1 cellular context compared by ENCODE assay signal in the genomic region with DNA sequence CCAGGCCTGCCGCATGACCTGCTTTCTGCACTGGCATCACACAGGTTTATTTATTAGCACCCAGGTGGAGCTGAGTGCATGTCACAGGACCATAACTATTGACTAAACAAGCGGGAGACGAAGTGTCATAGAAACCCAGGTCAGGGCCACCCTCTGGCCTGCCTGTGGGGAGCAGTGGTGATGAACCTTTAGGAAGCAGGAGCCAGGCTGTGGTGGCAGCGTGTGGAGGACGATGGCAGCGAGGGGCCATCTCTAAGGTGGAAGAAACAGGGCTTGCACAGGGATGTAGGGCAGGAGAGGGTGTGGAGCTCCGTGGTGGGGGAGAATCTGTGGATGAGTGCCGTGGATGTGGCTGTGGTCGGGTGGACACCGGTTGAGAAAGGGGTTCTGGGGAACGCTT.
TF ChIP-seq lines count a peak whose summit lies in the region.

No MANE protein-coding gene starts in this region.

TF ChIP-seq in SK-N-SH, 30 proteins besides CTCF, POLR2A, EP300 and RAD21 (continued from another document):
- TF ChIP-seq, protein P1, sequence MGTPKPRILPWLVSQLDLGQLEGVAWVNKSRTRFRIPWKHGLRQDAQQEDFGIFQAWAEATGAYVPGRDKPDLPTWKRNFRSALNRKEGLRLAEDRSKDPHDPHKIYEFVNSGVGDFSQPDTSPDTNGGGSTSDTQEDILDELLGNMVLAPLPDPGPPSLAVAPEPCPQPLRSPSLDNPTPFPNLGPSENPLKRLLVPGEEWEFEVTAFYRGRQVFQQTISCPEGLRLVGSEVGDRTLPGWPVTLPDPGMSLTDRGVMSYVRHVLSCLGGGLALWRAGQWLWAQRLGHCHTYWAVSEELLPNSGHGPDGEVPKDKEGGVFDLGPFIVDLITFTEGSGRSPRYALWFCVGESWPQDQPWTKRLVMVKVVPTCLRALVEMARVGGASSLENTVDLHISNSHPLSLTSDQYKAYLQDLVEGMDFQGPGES (IDR thresholded peaks at IDR 0.05; ENCODE audit: low read depth, low read length): no peak
- no peak for TF ChIP-seq FOXJ3 (CRISPR knock-in tag; IDR thresholded peaks at IDR 0.05)
- TF ChIP-seq MXI1 (IDR thresholded peaks at IDR 0.05; ENCODE audit: low read depth, low read length): no peak
- TF ChIP-seq ELF1 (IDR thresholded peaks at IDR 0.05): no peak
- no peak for TF ChIP-seq RXRA (IDR thresholded peaks at IDR 0.05; ENCODE audit: borderline replicate concordance, low read depth)
- no peak for TF ChIP-seq POLR2AphosphoS5 (IDR thresholded peaks at IDR 0.05; ENCODE audit: low read depth, low read length)
- no peak for TF ChIP-seq GABPA (IDR thresholded peaks at IDR 0.05; ENCODE audit: low read depth)
- TF ChIP-seq CHD2 (IDR thresholded peaks at IDR 0.05; ENCODE audit: low read length, partially characterized antibody): no peak
